ENCODE assay signal across 12 cellular contexts in genomic region chr3:195238626-195239118, GRCh38. TPM values are rescaled to one million over a fixed set of nuclear protein-coding genes. Genes with fewer than 3 reads are reported as not detected.
DNase-seq lines count a peak whose midpoint lies in the region; ATAC-seq and TF ChIP-seq lines count a peak whose summit lies in the region.
"Had no signal": no experiment of that assay in that cellular context is flagged by ENCODE, and none has a peak within 500 bp of the region (broad histone marks: within the 10 kb centered on the region; RNA-seq: fewer than 3 reads in every experiment).

No MANE protein-coding gene starts in this region.

- no peak overlapping the region for H3K27ac Mint-ChIP-seq in activated CD8-positive, alpha-beta memory T cell treated with anti-CD3 and anti-CD28 coated beads, Interleukin-2, amount 10 ng/mL, durations not matched to agents 7 days and 5 days
- H3K27ac Mint-ChIP-seq in mesothelial cell of epicardium (peak overlapping the region; percentile 50), Caco-2 (ENCODE audit: unreplicated experiment) (no peak overlapping the region)
- H3K27ac Mint-ChIP-seq: activated CD4-positive, alpha-beta T cell treated with anti-CD3 and anti-CD28 coated beads, Interleukin-2, amount 10 ng/mL, durations not matched to agents 24 days and 14 days had no signal

- no peaks in the 10 kb centered on the region for H3K9me3 Mint-ChIP-seq in activated CD8-positive, alpha-beta memory T cell treated with anti-CD3 and anti-CD28 coated beads, Interleukin-2, amount 10 ng/mL, durations not matched to agents 7 days and 5 days (ENCODE audit: low read depth)
- H3K9me3 Mint-ChIP-seq in mesothelial cell of epicardium (peaks cover 22% of the 10 kb centered on the region), Caco-2 (ENCODE audit: unreplicated experiment) (peaks cover 9% of the 10 kb centered on the region)

- H3K36me3 ChIP-seq in testis (ENCODE audit: low read depth, missing control alignments) (no peaks in the 10 kb centered on the region), Caco-2 (ENCODE audit: control insufficient read depth, insufficient read depth, low read length) (no peaks in the 10 kb centered on the region)

- 49 to 58% methylated on average over 9 of the region's 9 CpGs for WGBS in testis, 2 donors

- no TSS peak for BruUV-seq in Caco-2 (replicated peaks; lab: Mats Ljungman, UMichigan)

- H3K4me3 Mint-ChIP-seq in activated CD8-positive, alpha-beta memory T cell treated with anti-CD3 and anti-CD28 coated beads, Interleukin-2, amount 10 ng/mL, durations not matched to agents 7 days and 5 days, result no peak overlapping the region
- H3K4me3 Mint-ChIP-seq in mesothelial cell of epicardium, result no peak overlapping the region
- H3K4me3 Mint-ChIP-seq in Caco-2 (ENCODE audit: unreplicated experiment), result no peak overlapping the region
- H3K4me3 Mint-ChIP-seq: activated CD4-positive, alpha-beta T cell treated with anti-CD3 and anti-CD28 coated beads, Interleukin-2, amount 10 ng/mL, durations not matched to agents 24 days and 14 days had no signal

- no peaks in the 10 kb centered on the region for H3K27me3 Mint-ChIP-seq in activated CD8-positive, alpha-beta memory T cell treated with anti-CD3 and anti-CD28 coated beads, Interleukin-2, amount 10 ng/mL, durations not matched to agents 7 days and 5 days
- H3K27me3 Mint-ChIP-seq in mesothelial cell of epicardium (ENCODE audit: low read depth) (no peaks in the 10 kb centered on the region), Caco-2 (ENCODE audit: insufficient read depth, unreplicated experiment) (no peaks in the 10 kb centered on the region)
- H3K27me3 Mint-ChIP-seq: activated CD4-positive, alpha-beta T cell treated with anti-CD3 and anti-CD28 coated beads, Interleukin-2, amount 10 ng/mL, durations not matched to agents 24 days and 14 days had no signal

- DNase-seq in activated CD8-positive, alpha-beta memory T cell treated with anti-CD3 and anti-CD28 coated beads for 24 hours, result peak; percentile 54
- no peak for DNase-seq in activated CD8-positive, alpha-beta memory T cell treated with anti-CD3 and anti-CD28 coated beads, Interleukin-2, amount 10 ng/mL, durations not matched to agents 7 days and 5 days
- peak; percentile 33 for DNase-seq in epidermal melanocyte (ENCODE audit: insufficient read length, low spot score)
- peak in 1 of 2 experiments; percentile 32 for DNase-seq in mesothelial cell of epicardium (ENCODE audit: low spot score in 2 of 2, unreplicated experiment in 2 of 2)
- peak; percentile 75 for DNase-seq in testis
- no peak for DNase-seq in GM10248 (ENCODE audit: extremely low spot score)
- no peak for DNase-seq in Caco-2
- DNase-seq: activated CD4-positive, alpha-beta T cell treated with anti-CD3 and anti-CD28 coated beads, Interleukin-2, amount 10 ng/mL, durations not matched to agents 24 days and 14 days; NCI-H2081; SHP77 had no signal

- ATAC-seq in activated CD8-positive, alpha-beta memory T cell treated with anti-CD3 and anti-CD28 coated beads, Interleukin-2, amount 10 ng/mL, durations not matched to agents 7 days and 5 days, result no peak
- ATAC-seq in GM18520 (IDR thresholded peaks at IDR 0.05; ENCODE audit: unreplicated experiment), result no peak
- ATAC-seq: A549 had no signal

- POLR2A ChIA-PET in GM10248 (lab: Yijun Ruan, JAX), result no interaction called here
- POLR2A ChIA-PET in Caco-2 (lab: Charles Lee), result no interaction called here

- peaks cover 16% of the 10 kb centered on the region for H3K36me3 Mint-ChIP-seq in activated CD8-positive, alpha-beta memory T cell treated with anti-CD3 and anti-CD28 coated beads, Interleukin-2, amount 10 ng/mL, durations not matched to agents 7 days and 5 days
- H3K36me3 Mint-ChIP-seq in mesothelial cell of epicardium (peaks cover 30% of the 10 kb centered on the region), Caco-2 (ENCODE audit: insufficient read depth, unreplicated experiment) (peaks cover 12% of the 10 kb centered on the region)

- H3K9me3 ChIP-seq in testis (no peaks in the 10 kb centered on the region), Caco-2 (no peaks in the 10 kb centered on the region)
- H3K9me3 ChIP-seq: A549 had no signal

- CTCF ChIA-PET in activated CD8-positive, alpha-beta memory T cell treated with anti-CD3 and anti-CD28 coated beads, Interleukin-2, amount 10 ng/mL, durations not matched to agents 7 days and 5 days (lab: Charles Lee), result no interaction called here
- CTCF ChIA-PET in GM10248 (lab: Yijun Ruan, JAX), result interaction anchor here (1.8 kb wide), 1 partner anchor 18 kb away, joined by 4 read pairs; no protein-coding TSS in a partner anchor
- CTCF ChIA-PET in Caco-2 (lab: Charles Lee), result no interaction called here

- intact Hi-C loops in testis (cut with DNase I; ENCODE audit: low total_unique reads) (no loop called here), Caco-2 (cut with micrococcal nuclease; ENCODE audit: unreplicated experiment) (no loop called here)

- peaks cover 12% of the 10 kb centered on the region for H3K4me1 Mint-ChIP-seq in activated CD8-positive, alpha-beta memory T cell treated with anti-CD3 and anti-CD28 coated beads, Interleukin-2, amount 10 ng/mL, durations not matched to agents 7 days and 5 days
- H3K4me1 Mint-ChIP-seq in mesothelial cell of epicardium (peaks cover 23% of the 10 kb centered on the region), Caco-2 (ENCODE audit: low read depth, unreplicated experiment) (no peaks in the 10 kb centered on the region)
- H3K4me1 Mint-ChIP-seq: activated CD4-positive, alpha-beta T cell treated with anti-CD3 and anti-CD28 coated beads, Interleukin-2, amount 10 ng/mL, durations not matched to agents 24 days and 14 days had no signal

- peak overlapping the region; percentile 56 to 83 for H3K27ac ChIP-seq in testis
- H3K27ac ChIP-seq: A549 had no signal

- no peak overlapping the region for H3K4me3 ChIP-seq in testis
- H3K4me3 ChIP-seq in Caco-2 (ENCODE audit: low read depth, low read length), result no peak overlapping the region
- H3K4me3 ChIP-seq: A549 had no signal

- H3K4me1 ChIP-seq in testis (peaks cover 27% of the 10 kb centered on the region), Caco-2 (no peaks in the 10 kb centered on the region)
- H3K4me1 ChIP-seq: A549 had no signal

- TF ChIP-seq POLR2A in testis (IDR thresholded peaks at IDR 0.05), result no peak

- no peak for TF ChIP-seq CTCF in mesothelial cell of epicardium (IDR thresholded peaks at IDR 0.05; ENCODE audit: unreplicated experiment)
- no peak for TF ChIP-seq CTCF in testis (IDR thresholded peaks at IDR 0.05)
- TF ChIP-seq CTCF in GM10248 (IDR thresholded peaks at IDR 0.05; ENCODE audit: control extremely low read depth, extremely low read depth, low read depth, missing control alignments), result no peak
- TF ChIP-seq CTCF in Caco-2 (IDR thresholded peaks at IDR 0.05; ENCODE audit: insufficient read depth in 1 of 2, low read depth in 1 of 2, low read length in 1 of 2, severe bottlenecking in 1 of 2, unreplicated experiment in 1 of 2), result no peak

- H3K27me3 ChIP-seq in testis, result no peaks in the 10 kb centered on the region
- H3K27me3 ChIP-seq in Caco-2 (replicated peaks; ENCODE audit: control insufficient read depth, insufficient read depth, low read length), result no peaks in the 10 kb centered on the region

RNA-seq across cellular contexts. Expression of gene XXYLT1, which starts 32.3 kb away (rescaled TPM):
- 1 to 10 TPM; 7.2 to 9.2 TPM for total RNA-seq in activated CD8-positive, alpha-beta memory T cell treated with anti-CD3 and anti-CD28 coated beads, Interleukin-2, amount 10 ng/mL, durations not matched to agents 7 days and 5 days
- total RNA-seq in mesothelial cell of epicardium (41.2 to 42.9 TPM (median 41.9 TPM) in 3 replicates), testis (10 to 100 TPM; 11.1 to 12.5 TPM), Caco-2 (2022) (12.2 and 14.2 TPM in 2 replicates)
- polyA plus RNA-seq in testis (ENCODE audit: insufficient read depth, low read depth, low replicate concordance), result 7.2 TPM

Comparison
In these comparisons a context has a peak if more than half of its experiments do, and no peak if none do; other contexts are left out.
1. DNase-seq: peak in activated CD8-positive, alpha-beta memory T cell treated with anti-CD3 and anti-CD28 coated beads for 24 hours (single experiment), epidermal melanocyte (single experiment) and testis (single experiment); none in activated CD8-positive, alpha-beta memory T cell treated with anti-CD3 and anti-CD28 coated beads, Interleukin-2, amount 10 ng/mL, durations not matched to agents 7 days and 5 days (single experiment), GM10248 (single experiment) and Caco-2 (0 of 2).